ENCODE assay signal across 10 cellular contexts in the genomic region with DNA sequence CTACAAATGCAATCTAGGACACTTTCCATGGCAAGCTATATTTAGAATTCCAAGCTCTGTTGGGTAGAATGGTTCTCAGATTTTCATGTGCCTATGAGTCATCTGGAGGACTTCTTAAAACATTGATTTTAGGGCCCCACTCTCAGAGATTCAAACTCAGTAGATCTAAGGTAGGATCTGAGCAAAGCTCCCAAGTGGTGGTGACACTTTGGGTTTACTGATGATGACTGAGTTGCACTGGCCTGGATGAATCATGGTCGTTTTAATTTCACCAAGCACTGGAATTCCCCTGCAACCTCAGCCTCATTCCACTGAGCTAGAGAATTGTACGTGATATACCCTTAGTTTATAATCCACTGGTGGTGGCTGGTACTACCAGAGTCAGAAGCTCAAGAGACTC.
DNase-seq lines count a peak whose midpoint lies in the region; ATAC-seq and TF ChIP-seq lines count a peak whose summit lies in the region.
"Had no signal": no experiment of that assay in that cellular context is flagged by ENCODE, and none has a peak within 500 bp of the region (broad histone marks: within the 10 kb centered on the region; RNA-seq: fewer than 3 reads in every experiment).

No MANE protein-coding gene starts in this region.

- H3K4me2 ChIP-seq in GM23248 (ENCODE audit: unreplicated experiment) (no peak overlapping the region), osteoblast (ENCODE audit: insufficient read depth, low read length) (peak overlapping the region; percentile 4)

- no peak for DNase-seq in activated CD4-positive, CD25-positive, alpha-beta regulatory T cell treated with anti-CD3 and anti-CD28 coated beads, Interleukin-2, amount 50 U/mL, for 72 hours
- DNase-seq in GM23248 = peak; percentile 74
- DNase-seq in astrocyte of the cerebellum (ENCODE audit: low read depth) = peak; percentile 11
- peak; percentile 92 for DNase-seq in osteoblast (ENCODE audit: insufficient read length, low spot score, missing footprints)
- DNase-seq in NCI-H2171 treated with DMSO at 0.1 percent for 48 hours (lab: John Stamatoyannopoulos, UW) = no peak
- no peak for DNase-seq in 8988T
- DNase-seq: NCI-H1436, upper lobe of left lung had no signal

- no peak overlapping the region for H3K9ac ChIP-seq in GM23248

- in situ Hi-C loops in GM23248 (cut with MboI) = no loop called here
- in situ Hi-C loops in astrocyte of the cerebellum (cut with HindIII; ENCODE audit: low sequenced_read_pairs) = no loop called here

- TF ChIP-seq CTCF in astrocyte of the cerebellum (IDR thresholded peaks at IDR 0.05; ENCODE audit: low read depth, low read length, missing control alignments) = no peak
- TF ChIP-seq CTCF in osteoblast (IDR thresholded peaks at IDR 0.05; ENCODE audit: extremely low read depth, low read depth, low read length) = no peak

- H3K4me3 ChIP-seq in GM23248 = no peak overlapping the region
- H3K4me3 ChIP-seq in astrocyte of the cerebellum (ENCODE audit: low read depth, low read length) = no peak overlapping the region
- H3K4me3 ChIP-seq in osteoblast (ENCODE audit: insufficient read depth, low read length) = no peak overlapping the region
- H3K4me3 ChIP-seq: upper lobe of left lung had no signal

- H3K9me2 ChIP-seq in GM23248 (ENCODE audit: insufficient read depth) = no peaks in the 10 kb centered on the region

- H4K20me1 ChIP-seq in GM23248 (ENCODE audit: insufficient read depth) = no peaks in the 10 kb centered on the region
- no peaks in the 10 kb centered on the region for H4K20me1 ChIP-seq in osteoblast (ENCODE audit: insufficient read depth, low read length)

- H3K79me2 ChIP-seq in GM23248 (ENCODE audit: insufficient read depth) (no peaks in the 10 kb centered on the region), osteoblast (ENCODE audit: insufficient read depth, low read length) (no peaks in the 10 kb centered on the region)

- no peaks in the 10 kb centered on the region for H3K36me3 ChIP-seq in GM23248 (ENCODE audit: low read depth)
- no peaks in the 10 kb centered on the region for H3K36me3 ChIP-seq in osteoblast (ENCODE audit: insufficient read depth, low read length)
- H3K36me3 ChIP-seq: upper lobe of left lung had no signal

- H3K9me3 ChIP-seq in GM23248 (ENCODE audit: low read depth) (no peaks in the 10 kb centered on the region), osteoblast (ENCODE audit: low read depth, low read length) (no peaks in the 10 kb centered on the region)
- H3K9me3 ChIP-seq: upper lobe of left lung had no signal

- peak; percentile 61 to 65 for ATAC-seq in activated CD4-positive, CD25-positive, alpha-beta regulatory T cell treated with anti-CD3 and anti-CD28 coated beads, Interleukin-2, amount 50 U/mL, for 24 hours
- no peak for ATAC-seq in GM18498 (IDR thresholded peaks at IDR 0.05; ENCODE audit: unreplicated experiment)

- H3K27ac ChIP-seq in GM23248 = no peak overlapping the region
- H3K27ac ChIP-seq in osteoblast (ENCODE audit: low read depth, low read length) = peak overlapping the region; percentile 42
- H3K27ac ChIP-seq: upper lobe of left lung had no signal

- H3F3A ChIP-seq in GM23248 (ENCODE audit: insufficient read depth) = peaks cover 8% of the 10 kb centered on the region; the same call in 1 of the 2 replicates

- 18 to 26% methylated on average over 2 of the region's 2 CpGs for WGBS in GM23248 (ENCODE audit: low coverage in 1 of 2, low lambda C conversion rate in 2 of 2, missing lambda C conversion rate in 2 of 2), 2 experiments

- H3K4me1 ChIP-seq in GM23248 (ENCODE audit: insufficient read depth) = peaks cover 12% of the 10 kb centered on the region; the same call in 1 of the 2 replicates
- peaks cover 27% of the 10 kb centered on the region for H3K4me1 ChIP-seq in osteoblast (ENCODE audit: insufficient read depth, low read length)
- H3K4me1 ChIP-seq: upper lobe of left lung had no signal

- H2AFZ ChIP-seq in GM23248 = no peak overlapping the region
- no peak overlapping the region for H2AFZ ChIP-seq in osteoblast (ENCODE audit: low read length)

- H3K27me3 ChIP-seq in GM23248 (replicated peaks; ENCODE audit: insufficient read depth) (no peaks in the 10 kb centered on the region), osteoblast (ENCODE audit: insufficient read depth, low read length) (no peaks in the 10 kb centered on the region)
- H3K27me3 ChIP-seq: upper lobe of left lung had no signal

Comparison
In these comparisons a context has a peak if more than half of its experiments do, and no peak if none do; other contexts are left out.
1. DNase-seq: peak in GM23248 (single experiment), astrocyte of the cerebellum (single experiment) and osteoblast (single experiment); none in activated CD4-positive, CD25-positive, alpha-beta regulatory T cell treated with anti-CD3 and anti-CD28 coated beads, Interleukin-2, amount 50 U/mL, for 72 hours (single experiment), NCI-H2171 treated with DMSO at 0.1 percent for 48 hours (single experiment) and 8988T (single experiment).